ENCODE assay signal across 21 cellular contexts in the genomic region with DNA sequence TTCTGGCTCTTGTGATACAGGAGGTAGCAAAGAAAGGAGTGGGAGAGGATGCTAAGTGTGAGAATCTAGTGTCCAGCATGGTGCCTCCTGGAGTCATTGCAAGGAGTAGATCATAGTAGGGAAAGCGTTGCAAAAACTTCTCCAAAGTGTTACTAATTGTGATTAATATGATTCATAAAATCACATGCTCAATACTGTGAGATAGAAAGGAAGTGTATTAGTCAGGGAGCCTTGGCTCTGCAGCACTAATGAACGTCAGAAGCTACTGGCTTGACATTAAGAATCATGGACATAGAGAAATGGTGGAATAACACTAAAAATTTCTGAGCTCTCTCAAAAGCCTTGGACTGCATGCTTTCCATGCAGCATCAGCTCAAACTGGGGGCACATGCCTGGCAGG.
"Had no signal": no experiment of that assay in that cellular context is flagged by ENCODE, and none has a peak within 500 bp of the region (broad histone marks: within the 10 kb centered on the region; RNA-seq: fewer than 3 reads in every experiment).

No MANE protein-coding gene starts in this region.

- H3K4me3 ChIP-seq: esophagus muscularis mucosa, lower lobe of right lung, right atrium auricular region, tibial artery, uterus had no signal

- H3K36me3 ChIP-seq: esophagus muscularis mucosa, lower lobe of right lung, right atrium auricular region, tibial artery, uterus had no signal

- H3K27me3 ChIP-seq: esophagus muscularis mucosa, right atrium auricular region, tibial artery, uterus had no signal

- ATAC-seq: activated CD4-positive, alpha-beta T cell treated with anti-CD3 and anti-CD28 coated beads for 36 hours; lower lobe of right lung; T-cell had no signal

- DNase-seq: activated CD4-positive, alpha-beta T cell treated with anti-CD3 and anti-CD28 coated beads for 36 hours; activated CD4-positive, alpha-beta T cell treated with anti-CD3 and anti-CD28 coated beads, Interleukin-2, amount 50 U/mL, for 48 hours; activated naive CD4-positive, alpha-beta T cell; activated naive CD8-positive, alpha-beta T cell treated with anti-CD3 and anti-CD28 coated beads for 36 hours; activated T-cell treated with anti-CD3 and anti-CD28 coated beads for 4 hours; amniotic stem cell; caudate nucleus; foreskin fibroblast; hypothalamus; lower lobe of right lung; midbrain; nephron progenitor cell; stimulated activated CD4-positive, alpha-beta T cell treated with anti-CD3 and anti-CD28 coated beads, Interleukin-12 subunit alpha, Interleukin-12 subunit beta, amount 100 ng/mL, for 4 hours; stimulated activated CD4-positive, alpha-beta T cell treated with anti-CD3 and anti-CD28 coated beads, Interleukin-1b, Interleukin-23, amount 100 ng/mL, for 48 hours; stimulated activated naive CD4-positive, alpha-beta T cell treated with Interleukin-2 at 50 U/mL for 16 hours; substantia nigra; T-cell; tibial artery; uterus had no signal

- H3K4me1 ChIP-seq: esophagus muscularis mucosa, lower lobe of right lung, right atrium auricular region, tibial artery, uterus had no signal

- H3K9me3 ChIP-seq: right atrium auricular region, uterus had no signal

- H3K27ac ChIP-seq: esophagus muscularis mucosa, lower lobe of right lung, right atrium auricular region, tibial artery, uterus had no signal
